Comparison of ENCODE assay signal across 8 cellular contexts in genomic region chrX:19772759-19773623, GRCh38.
DNase-seq lines count a peak whose midpoint lies in the region; ATAC-seq, FAIRE-seq and TF ChIP-seq lines count a peak whose summit lies in the region.

No MANE protein-coding gene starts in this region.

- POLR2A ChIA-PET in CD4-positive, alpha-beta T cell (lab: Charles Lee): interaction anchor here (0.8 to 1.4 kb wide), 4 partner anchors 25 to 32 kb away, joined by 3 to 5 read pairs (median 4); no protein-coding TSS in a partner anchor

- no peaks in the 10 kb centered on the region for H3K9me3 Mint-ChIP-seq in CD4-positive, alpha-beta T cell

- peaks cover 63% of the 10 kb centered on the region for H3K4me1 Mint-ChIP-seq in CD4-positive, alpha-beta T cell (ENCODE audit: low read depth)

- no peaks in the 10 kb centered on the region for H3K9me3 ChIP-seq in CD4-positive, alpha-beta T cell (ENCODE audit: control insufficient read depth, low read length)

- H3K27me3 Mint-ChIP-seq in CD4-positive, alpha-beta T cell: no peaks in the 10 kb centered on the region

- peak overlapping the region; percentile 79 for H3K27ac Mint-ChIP-seq in CD4-positive, alpha-beta T cell

- H3K36me3 Mint-ChIP-seq in CD4-positive, alpha-beta T cell (ENCODE audit: low read depth): peaks cover 33% of the 10 kb centered on the region

- no peak for DNase-seq in CD4-positive, alpha-beta T cell
- DNase-seq in NAMALWA (ENCODE audit: low spot score) (peak; percentile 65), fibroblast of mammary gland (ENCODE audit: low read depth) (peak; percentile 18), HTR-8/SVneo (ENCODE audit: insufficient read length, low spot score) (no peak), OCI-M2 (lab: John Stamatoyannopoulos, UW; ENCODE audit: unreplicated experiment) (no peak), NOMO-1 (lab: John Stamatoyannopoulos, UW; ENCODE audit: unreplicated experiment in 2 of 2) (no peak)

- intact Hi-C loops in CD4-positive, alpha-beta T cell (cut with DNase I, micrococcal nuclease): no loop called here

- no peak for TF ChIP-seq CTCF in CD4-positive, alpha-beta T cell (IDR thresholded peaks at IDR 0.05)
- TF ChIP-seq CTCF in fibroblast of mammary gland (conservative IDR thresholded peaks at IDR 0.05; ENCODE audit: control insufficient read depth, insufficient read depth, low read depth, low read length): no peak

- FAIRE-seq in HTR-8/SVneo (lab: Jason Lieb, UNC): no peak

- CTCF ChIA-PET in CD4-positive, alpha-beta T cell (lab: Charles Lee): interaction anchor here (0.6 kb wide), 1 partner anchor 29 kb away, joined by 3 read pairs; no protein-coding TSS in a partner anchor

- ATAC-seq in CD4-positive, alpha-beta T cell (ENCODE audit: poor library complexity): peak; percentile 45
- ATAC-seq in GM21447 (IDR thresholded peaks at IDR 0.05; ENCODE audit: unreplicated experiment) (peak; percentile 33), GM18873 (IDR thresholded peaks at IDR 0.05; ENCODE audit: low FRiP score, unreplicated experiment) (no peak)

- H3K27ac ChIP-seq in CD4-positive, alpha-beta T cell (ENCODE audit: low read depth, low read length): no peak overlapping the region

- H3K4me3 Mint-ChIP-seq in CD4-positive, alpha-beta T cell: peak overlapping the region; percentile 82

- no peaks in the 10 kb centered on the region for H3K27me3 ChIP-seq in CD4-positive, alpha-beta T cell (ENCODE audit: control insufficient read depth, insufficient read depth, low read length)

- H3K4me3 ChIP-seq in fibroblast of mammary gland (ENCODE audit: control insufficient read depth, low read depth, low read length): no peak overlapping the region

Comparison
In these comparisons a context has a peak if more than half of its experiments do, and no peak if none do; other contexts are left out.
1. DNase-seq: peak in NAMALWA (single experiment) and fibroblast of mammary gland (single experiment); none in CD4-positive, alpha-beta T cell (0 of 10), HTR-8/SVneo (single experiment), OCI-M2 (single experiment) and NOMO-1 (0 of 2).